8 cellular contexts compared by ENCODE assay signal in genomic region chr3:186259612-186260383, GRCh38.
DNase-seq lines count a peak whose midpoint lies in the region; ATAC-seq, FAIRE-seq and TF ChIP-seq lines count a peak whose summit lies in the region.

No MANE protein-coding gene starts in this region.

- peaks cover 17% of the 10 kb centered on the region for H3K4me1 Mint-ChIP-seq in mesothelial cell of epicardium

- H3K4me3 Mint-ChIP-seq in mesothelial cell of epicardium, result peak overlapping the region; percentile 40

- TF ChIP-seq CTCF in H1 (IDR thresholded peaks at IDR 0.05; ENCODE audit: control extremely low read depth in 1 of 3, insufficient read depth in 1 of 3, low read depth in 1 of 3, low read length in 3 of 3) (peak; percentile 79 to 97 (median 94)), mesothelial cell of epicardium (IDR thresholded peaks at IDR 0.05; ENCODE audit: unreplicated experiment) (peak; percentile 58)

- TF ChIP-seq POLR2A in H1 (IDR thresholded peaks at IDR 0.05; ENCODE audit: control extremely low read depth in 1 of 2, low read depth in 2 of 2, low read length in 2 of 2), result 0 out of 3 replicates have a peak, but pooled peaks of 1 of the 2 experiments have one; percentile 29

- no peak overlapping the region for H2AK5ac ChIP-seq in H1 (ENCODE audit: low read depth, low read length)

- H3K23ac ChIP-seq in H1 (ENCODE audit: insufficient read length), result no peak overlapping the region

- no peaks in the 10 kb centered on the region for H3K23me2 ChIP-seq in H1 (ENCODE audit: low read depth, low read length)

- 19% methylated on average over 15 of the region's 15 CpGs; no CpG with 5 or more reads in 1 of the 2 experiments for WGBS in H1 (ENCODE audit: extremely low coverage in 1 of 2, insufficient coverage in 1 of 2, insufficient read length in 1 of 2, insufficient replicate concordance in 2 of 2, low coverage in 1 of 2, low lambda C conversion rate in 2 of 2, missing lambda C conversion rate in 1 of 2), 2 experiments

- no peak overlapping the region for H3K27ac ChIP-seq in H1 (ENCODE audit: low read depth, low read length)

- no peaks in the 10 kb centered on the region for H3K9me3 ChIP-seq in H1 (ENCODE audit: insufficient read depth in 2 of 2, low read depth in 1 of 2, low read length in 1 of 2)

- no peak overlapping the region for H3K14ac ChIP-seq in H1 (ENCODE audit: insufficient read length)

- DNase-seq in ACHN (peak; percentile 70), NCI-H69 (lab: John Stamatoyannopoulos, UW) (peak; percentile 66), H1 (ENCODE audit: low read depth in 1 of 2, low spot score in 2 of 2) (peak; percentile 77 to 89), mesothelial cell of epicardium (ENCODE audit: low spot score in 2 of 2, unreplicated experiment in 2 of 2) (peak in 1 of 2 experiments; percentile 71)
- peak; percentile 86 for DNase-seq in activated CD8-positive, alpha-beta memory T cell treated with anti-CD3 and anti-CD28 coated beads for 24 hours
- DNase-seq in stimulated activated CD8-positive, alpha-beta memory T cell treated with anti-CD3 and anti-CD28 coated beads, Interleukin-4, amount 100 ng/mL, for 48 hours, result peak; percentile 77

- POLR2A ChIA-PET in H1 (lab: Charles Lee; ENCODE audit: partially characterized antibody), result interaction anchor here (0.6 to 2.1 kb wide), 4 partner anchors 151 to 322 kb away, joined by 3 to 7 read pairs (median 4); partner anchors contain the start of gene TRA2B

- ATAC-seq in GM18502 (IDR thresholded peaks at IDR 0.05; ENCODE audit: poor library complexity, unreplicated experiment) (peak; percentile 46), HG03135 (IDR thresholded peaks at IDR 0.05; ENCODE audit: unreplicated experiment) (peak; percentile 50)

- H2AFZ ChIP-seq in H1 (ENCODE audit: low read length), result peak overlapping the region; percentile 88

- H4K20me1 ChIP-seq in H1 (replicated peaks in 1 of 2; ENCODE audit: control insufficient read depth in 1 of 2, insufficient read depth in 2 of 2, low read length in 2 of 2), result no peaks in the 10 kb centered on the region

- H3K18ac ChIP-seq in H1 (ENCODE audit: extremely low read depth, low read length), result no peak overlapping the region

- H3K36me3 Mint-ChIP-seq in mesothelial cell of epicardium, result no peaks in the 10 kb centered on the region

- no peak overlapping the region for H3K4ac ChIP-seq in H1 (replicated peaks; ENCODE audit: insufficient read length, low read depth, low read length)

- no peaks in the 10 kb centered on the region for H3K79me1 ChIP-seq in H1 (ENCODE audit: low read depth, low read length)

- in situ Hi-C loops in ACHN (cut with HindIII; ENCODE audit: low pct_ligation_motif_present, low pct_unique_long_range_greater_than_20kb, low sequenced_read_pairs), result no loop called here

- no peak overlapping the region for H4K91ac ChIP-seq in H1 (replicated peaks; ENCODE audit: insufficient read length, low read length)

- H3K9ac ChIP-seq in H1 (replicated peaks in 1 of 4; ENCODE audit: extremely low read depth in 1 of 4, low read depth in 3 of 4, low read length in 3 of 4), result no peak overlapping the region

- no peak overlapping the region for H2BK5ac ChIP-seq in H1 (ENCODE audit: low read depth, low read length)

- H3K36me3 ChIP-seq in H1 (ENCODE audit: control insufficient read depth in 2 of 4, insufficient read depth in 4 of 4, low read length in 3 of 4), result no peaks in the 10 kb centered on the region

- no peak for FAIRE-seq in H1 (lab: Jason Lieb, UNC)

- no peak overlapping the region for H2BK12ac ChIP-seq in H1 (ENCODE audit: low read depth, low read length)

- peak overlapping the region in 1 of 2 experiments; percentile 16; a peak in 1 of 4 replicates for H3K4me2 ChIP-seq in H1 (ENCODE audit: insufficient read depth in 1 of 2, low read depth in 2 of 2, low read length in 2 of 2)

- H3K9me3 Mint-ChIP-seq in mesothelial cell of epicardium, result no peaks in the 10 kb centered on the region

- H3K4me3 ChIP-seq in H1 (ENCODE audit: extremely low read depth in 1 of 4, insufficient read depth in 2 of 4, low read depth in 3 of 4, low read length in 4 of 4), result no peak overlapping the region

- H2BK15ac ChIP-seq in H1 (ENCODE audit: low read length), result no peak overlapping the region

- no peak overlapping the region for H2BK120ac ChIP-seq in H1 (replicated peaks; ENCODE audit: low read depth, low read length)

- H3K56ac ChIP-seq in H1 (replicated peaks; ENCODE audit: insufficient read length, low read depth, low read length), result no peak overlapping the region

- H3K4me1 ChIP-seq in H1 (replicated peaks in 1 of 4; ENCODE audit: control insufficient read depth in 3 of 4, insufficient read depth in 4 of 4, low read length in 3 of 4), result peaks cover 0 to 8% (median 4%) of the 10 kb centered on the region in 4 experiments; a peak in 3 of 7 replicates

- H3K27me3 ChIP-seq in H1 (replicated peaks in 1 of 4; ENCODE audit: control insufficient read depth in 3 of 4, extremely low read depth in 1 of 4, insufficient read depth in 3 of 4, low read length in 3 of 4), result no peaks in the 10 kb centered on the region; a peak in 2 of 7 replicates

- H4K5ac ChIP-seq in H1 (ENCODE audit: insufficient read length, low read depth, low read length), result no peak overlapping the region

- no peak overlapping the region for H2BK20ac ChIP-seq in H1 (ENCODE audit: low read length)

- TF ChIP-seq EP300 in H1 (IDR thresholded peaks at IDR 0.05; ENCODE audit: borderline replicate concordance in 1 of 2, low read depth in 2 of 2, low read length in 2 of 2), result peak in 1 of 2 experiments; percentile 41; a peak in 1 of 3 replicates

- peak overlapping the region; percentile 11 for H3K27ac Mint-ChIP-seq in mesothelial cell of epicardium

- no peaks in the 10 kb centered on the region for H3K79me2 ChIP-seq in H1 (ENCODE audit: control insufficient read depth in 1 of 2, insufficient read depth in 2 of 2, low read length in 2 of 2)

- peaks cover 14% of the 10 kb centered on the region for H3K27me3 Mint-ChIP-seq in mesothelial cell of epicardium (ENCODE audit: low read depth)

- CTCF ChIA-PET in H1 (lab: Charles Lee; ENCODE audit: partially characterized antibody), result interaction anchor here (0.7 to 12.2 kb wide), 48 partner anchors 9 to 317 kb away, joined by 3 to 156 read pairs (median 4); no protein-coding TSS in a partner anchor

- TF ChIP-seq RAD21 in H1 (IDR thresholded peaks at IDR 0.05 in 1 of 2, conservative IDR thresholded peaks at IDR 0.05 in 1 of 2; ENCODE audit: low read depth in 2 of 2, low read length in 2 of 2), result peak; percentile 87 to 93

- no peak overlapping the region for H4K8ac ChIP-seq in H1 (ENCODE audit: extremely low read depth, insufficient read depth, low read length)

TF ChIP-seq in H1, 55 proteins besides CTCF, POLR2A, EP300 and RAD21:
- TF ChIP-seq MAX (IDR thresholded peaks at IDR 0.05), result peak; percentile 36; the same call in 1 of the 2 replicates
- peak; percentile 38; the same call in 1 of the 2 replicates for TF ChIP-seq CHD2 (IDR thresholded peaks at IDR 0.05; ENCODE audit: low read length)
- no peak for TF ChIP-seq CBX5 (IDR thresholded peaks at IDR 0.05; ENCODE audit: low read depth, low read length)
- TF ChIP-seq NANOG (IDR thresholded peaks at IDR 0.05; ENCODE audit: insufficient read depth, low read depth, low read length, poor library complexity, severe bottlenecking), result peak; percentile 28
- no peak for TF ChIP-seq CHD1 (IDR thresholded peaks at IDR 0.05; ENCODE audit: low read depth, low read length)
- TF ChIP-seq SP1 (IDR thresholded peaks at IDR 0.05; ENCODE audit: low read depth, low read length), result no peak
- TF ChIP-seq JUND (IDR thresholded peaks at IDR 0.05; ENCODE audit: low read length), result peak; percentile 51; the same call in 1 of the 2 replicates
- no peak for TF ChIP-seq CBX8 (IDR thresholded peaks at IDR 0.05; ENCODE audit: borderline replicate concordance, low read depth, low read length)
- TF ChIP-seq RFX5 (IDR thresholded peaks at IDR 0.05; ENCODE audit: borderline replicate concordance, low read depth, low read length), result no peak
- TF ChIP-seq GABPA (IDR thresholded peaks at IDR 0.05; ENCODE audit: borderline replicate concordance, insufficient read depth, low read length), result peak; percentile 62; the same call in 1 of the 2 replicates
- 0 out of 4 replicates have a peak, but pooled peaks of 1 of the 2 experiments have one; percentile 47 for TF ChIP-seq SIN3A (conservative IDR thresholded peaks at IDR 0.05 in 1 of 2, IDR thresholded peaks at IDR 0.05 in 1 of 2; ENCODE audit: low read depth in 1 of 2, low read length in 2 of 2)
- TF ChIP-seq SP2 (IDR thresholded peaks at IDR 0.05; ENCODE audit: low read length), result no peak
- no peak for TF ChIP-seq SRF (IDR thresholded peaks at IDR 0.05; ENCODE audit: low read depth, low read length)
- 0 out of 2 replicates have a peak, but pooled peaks have one; percentile 57 for TF ChIP-seq TCF12 (IDR thresholded peaks at IDR 0.05; ENCODE audit: low read depth, low read length)
- TF ChIP-seq TAF1 (IDR thresholded peaks at IDR 0.05; ENCODE audit: low read depth, low read length), result 0 out of 2 replicates have a peak, but pooled peaks have one; percentile 38
- TF ChIP-seq TBP (IDR thresholded peaks at IDR 0.05; ENCODE audit: low read depth, low read length), result peak; percentile 83
- TF ChIP-seq RBBP5 (IDR thresholded peaks at IDR 0.05; ENCODE audit: borderline replicate concordance, low read depth, low read length), result no peak
- TF ChIP-seq TEAD4 (IDR thresholded peaks at IDR 0.05; ENCODE audit: low read depth, low read length), result peak; percentile 40; the same call in 1 of the 2 replicates
- TF ChIP-seq CREB1 (IDR thresholded peaks at IDR 0.05), result peak; percentile 46
- peak; percentile 86 for TF ChIP-seq YY1 (IDR thresholded peaks at IDR 0.05; ENCODE audit: low read depth, low read length)
